ENCODE assay signal across 20 cellular contexts in genomic region chr4:170736710-170737109, GRCh38.
"Had no signal": no experiment of that assay in that cellular context is flagged by ENCODE, and none has a peak within 500 bp of the region (broad histone marks: within the 10 kb centered on the region; RNA-seq: fewer than 3 reads in every experiment).

No MANE protein-coding gene starts in this region.

- H3K4me3 ChIP-seq: coronary artery, lower lobe of right lung, ovary, psoas muscle, right lobe of liver, smooth muscle cell, suprapubic skin, transverse colon had no signal

- H3K36me3 Mint-ChIP-seq: activated CD4-positive, alpha-beta memory T cell treated with anti-CD3 and anti-CD28 coated beads for 36 hours; activated naive CD4-positive, alpha-beta T cell treated with anti-CD3 and anti-CD28 coated beads, Interleukin-2, amount 50 U/mL, for 72 hours; natural killer cell had no signal

- H3K27me3 ChIP-seq: brain microvascular endothelial cell, ovary, right lobe of liver, suprapubic skin, transverse colon had no signal

- H3K36me3 ChIP-seq: brain microvascular endothelial cell, lower lobe of right lung, ovary, right lobe of liver, suprapubic skin, transverse colon had no signal

- H3K27ac Mint-ChIP-seq: activated CD4-positive, alpha-beta memory T cell treated with anti-CD3 and anti-CD28 coated beads for 36 hours; activated naive CD4-positive, alpha-beta T cell treated with anti-CD3 and anti-CD28 coated beads, Interleukin-2, amount 50 U/mL, for 72 hours; activated T-helper 1 cell treated with anti-CD3 and anti-CD28 coated beads, Interleukin-12 subunit alpha, Interleukin-12 subunit beta, Interleukin-2, Interleukin-4 antibody, amounts not matched to agents 30 ng/mL and 10 ng/mL and 1 ng/mL, durations not matched to agents 14 hours and 24 hours and 36 hours; natural killer cell; stimulated activated naive CD8-positive, alpha-beta T cell treated with anti-CD3 and anti-CD28 coated beads, Interleukin-15, amount 100 ng/mL, for 72 hours had no signal

- FAIRE-seq: islet of Langerhans had no signal

- H3K4me1 ChIP-seq: lower lobe of right lung, psoas muscle, right lobe of liver, suprapubic skin, transverse colon had no signal

- ATAC-seq: activated naive CD4-positive, alpha-beta T cell treated with anti-CD3 and anti-CD28 coated beads, Interleukin-2, amount 50 U/mL, for 72 hours; lower lobe of right lung; natural killer cell; psoas muscle; right lobe of liver; stimulated activated naive CD8-positive, alpha-beta T cell treated with anti-CD3 and anti-CD28 coated beads, Interleukin-15, amount 100 ng/mL, for 72 hours had no signal

- H3K27me3 Mint-ChIP-seq: activated CD4-positive, alpha-beta memory T cell treated with anti-CD3 and anti-CD28 coated beads for 36 hours; stimulated activated naive CD8-positive, alpha-beta T cell treated with anti-CD3 and anti-CD28 coated beads, Interleukin-15, amount 100 ng/mL, for 72 hours had no signal

- H3K4me3 Mint-ChIP-seq: activated CD4-positive, alpha-beta memory T cell treated with anti-CD3 and anti-CD28 coated beads for 36 hours; activated T-helper 1 cell treated with anti-CD3 and anti-CD28 coated beads, Interleukin-12 subunit alpha, Interleukin-12 subunit beta, Interleukin-2, Interleukin-4 antibody, amounts not matched to agents 30 ng/mL and 10 ng/mL and 1 ng/mL, durations not matched to agents 14 hours and 24 hours and 36 hours; natural killer cell; stimulated activated naive CD8-positive, alpha-beta T cell treated with anti-CD3 and anti-CD28 coated beads, Interleukin-15, amount 100 ng/mL, for 72 hours had no signal

- H3K4me1 Mint-ChIP-seq: natural killer cell; stimulated activated naive CD8-positive, alpha-beta T cell treated with anti-CD3 and anti-CD28 coated beads, Interleukin-15, amount 100 ng/mL, for 72 hours had no signal

- H3K9me3 ChIP-seq: lower lobe of right lung, ovary, psoas muscle, right lobe of liver, suprapubic skin, transverse colon had no signal

- H3K27ac ChIP-seq: brain microvascular endothelial cell, coronary artery, lower lobe of right lung, ovary, psoas muscle, right lobe of liver, suprapubic skin, transverse colon had no signal

- DNase-seq: activated CD4-positive, alpha-beta memory T cell treated with anti-CD3 and anti-CD28 coated beads for 36 hours; activated gamma-delta T cell treated with Interleukin-2 at 50 U/mL for 16 hours; activated T-cell treated with anti-CD3 and anti-CD28 coated beads for 4 hours; amniotic stem cell; brain microvascular endothelial cell; erythroblast; lower lobe of right lung; natural killer cell; ovary; psoas muscle; right lobe of liver; stimulated activated CD4-positive, alpha-beta T cell treated with anti-CD3 and anti-CD28 coated beads, Interleukin-4, amount 100 ng/mL, for 1 hour; stimulated activated naive CD8-positive, alpha-beta T cell treated with anti-CD3 and anti-CD28 coated beads, Interleukin-15, amount 100 ng/mL, for 72 hours; transverse colon had no signal
